ENCODE assay signal across 7 cellular contexts in the genomic region with DNA sequence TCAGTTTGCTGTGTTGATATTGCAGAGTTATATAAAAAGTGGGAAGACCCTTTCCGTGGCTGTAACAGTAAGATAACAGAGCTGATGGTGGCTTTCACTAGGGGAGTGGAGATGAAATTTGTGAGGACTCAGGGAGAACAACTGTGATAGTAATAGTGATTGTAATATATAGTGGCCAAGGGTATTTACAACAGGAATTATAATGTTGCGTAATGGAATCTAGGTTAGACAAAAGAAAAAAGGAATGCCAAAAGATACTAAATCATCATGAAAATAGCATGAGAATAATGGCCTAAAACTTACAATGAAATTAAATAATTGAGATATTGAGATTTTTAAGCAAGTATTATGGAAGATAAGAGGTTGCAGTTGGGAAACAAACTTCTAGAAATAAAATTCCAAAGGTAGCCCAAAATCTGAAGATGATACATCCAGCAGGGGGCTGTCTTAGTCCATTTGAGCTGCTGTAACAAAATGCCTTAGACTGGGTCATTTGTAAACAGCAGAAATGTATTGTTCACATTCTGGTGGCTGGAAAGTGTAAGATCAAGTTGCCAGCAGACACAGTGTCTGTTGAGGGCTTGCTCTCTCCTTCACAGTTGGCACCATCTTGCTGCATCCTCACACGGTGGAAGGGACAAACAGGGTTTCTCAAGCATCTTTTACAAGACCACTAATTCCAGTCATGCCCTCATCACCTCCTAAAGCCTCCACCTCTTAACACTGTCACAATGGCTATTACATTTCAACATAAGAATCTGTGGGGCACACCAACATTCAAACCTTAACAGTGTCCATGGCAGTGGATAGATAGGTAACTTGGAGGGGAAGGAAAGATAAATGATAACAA.
DNase-seq lines count a peak whose midpoint lies in the region; ATAC-seq and TF ChIP-seq lines count a peak whose summit lies in the region.

No MANE protein-coding gene starts in this region.

- no peak for TF ChIP-seq POLR2A in body of pancreas (IDR thresholded peaks at IDR 0.05)

- H3K79me2 ChIP-seq in smooth muscle cell (ENCODE audit: low read depth), result no peaks in the 10 kb centered on the region

- intact Hi-C loops in body of pancreas (cut with DNase I), result no loop called here

- H3K36me3 ChIP-seq in body of pancreas (replicated peaks in 1 of 2; ENCODE audit: insufficient read depth in 1 of 2, low read depth in 2 of 2) (no peaks in the 10 kb centered on the region), smooth muscle cell (ENCODE audit: low read depth) (no peaks in the 10 kb centered on the region)

- H3K9ac ChIP-seq in smooth muscle cell (ENCODE audit: low read depth), result no peak overlapping the region

- H3K4me3 ChIP-seq in body of pancreas (no peak overlapping the region), smooth muscle cell (no peak overlapping the region)

- WGBS in body of pancreas, 2 donors, result 57 to 60% methylated on average over 3 of the region's 3 CpGs
- 67% methylated on average over 3 of the region's 3 CpGs for WGBS in smooth muscle cell (ENCODE audit: low lambda C conversion rate)

- H4K20me1 ChIP-seq in smooth muscle cell (ENCODE audit: low read depth), result no peaks in the 10 kb centered on the region

- H3K9me3 ChIP-seq in body of pancreas (no peaks in the 10 kb centered on the region), smooth muscle cell (replicated peaks; ENCODE audit: low read depth) (no peaks in the 10 kb centered on the region)

- H3F3A ChIP-seq in smooth muscle cell (ENCODE audit: low read depth), result no peaks in the 10 kb centered on the region

- ATAC-seq in GM18858 (IDR thresholded peaks at IDR 0.05; ENCODE audit: unreplicated experiment) (peak; percentile 71), HG02610 (IDR thresholded peaks at IDR 0.05; ENCODE audit: unreplicated experiment) (peak; percentile 78), body of pancreas (no peak)

- DNase-seq in NCI-H1048 (lab: John Stamatoyannopoulos, UW) (peak; percentile 2), body of pancreas (peak in 2 of 4 donors; percentile 5 to 10), smooth muscle cell (lab: John Stamatoyannopoulos, UW; ENCODE audit: unreplicated experiment) (no peak), D341Med (ENCODE audit: low spot score) (no peak), caudate nucleus (lab: John Stamatoyannopoulos, UW) (no peak)

- H2AFZ ChIP-seq in smooth muscle cell (ENCODE audit: low read depth), result no peak overlapping the region

- no peak overlapping the region for H3K4me2 ChIP-seq in smooth muscle cell

- no peak overlapping the region for H3K27ac ChIP-seq in body of pancreas
- H3K27ac ChIP-seq in smooth muscle cell (ENCODE audit: low read depth), result no peak overlapping the region
- no peak overlapping the region for H3K27ac ChIP-seq in caudate nucleus (ENCODE audit: low read depth, low read length)

- H3K27me3 ChIP-seq in body of pancreas, result no peaks in the 10 kb centered on the region
- no peaks in the 10 kb centered on the region for H3K27me3 ChIP-seq in smooth muscle cell (ENCODE audit: low read depth)

- peak in 6 of 7 experiments; percentile 10 to 55 (median 43) for TF ChIP-seq CTCF in body of pancreas (IDR thresholded peaks at IDR 0.05)
- TF ChIP-seq CTCF in smooth muscle cell (IDR thresholded peaks at IDR 0.05; ENCODE audit: borderline replicate concordance, insufficient read depth, poor library complexity, severe bottlenecking), result peak; percentile 47

- no peaks in the 10 kb centered on the region for H3K4me1 ChIP-seq in body of pancreas
- no peaks in the 10 kb centered on the region for H3K4me1 ChIP-seq in smooth muscle cell (ENCODE audit: low read depth)
